Comparison of ENCODE assay signal across 11 cellular contexts in the genomic region with DNA sequence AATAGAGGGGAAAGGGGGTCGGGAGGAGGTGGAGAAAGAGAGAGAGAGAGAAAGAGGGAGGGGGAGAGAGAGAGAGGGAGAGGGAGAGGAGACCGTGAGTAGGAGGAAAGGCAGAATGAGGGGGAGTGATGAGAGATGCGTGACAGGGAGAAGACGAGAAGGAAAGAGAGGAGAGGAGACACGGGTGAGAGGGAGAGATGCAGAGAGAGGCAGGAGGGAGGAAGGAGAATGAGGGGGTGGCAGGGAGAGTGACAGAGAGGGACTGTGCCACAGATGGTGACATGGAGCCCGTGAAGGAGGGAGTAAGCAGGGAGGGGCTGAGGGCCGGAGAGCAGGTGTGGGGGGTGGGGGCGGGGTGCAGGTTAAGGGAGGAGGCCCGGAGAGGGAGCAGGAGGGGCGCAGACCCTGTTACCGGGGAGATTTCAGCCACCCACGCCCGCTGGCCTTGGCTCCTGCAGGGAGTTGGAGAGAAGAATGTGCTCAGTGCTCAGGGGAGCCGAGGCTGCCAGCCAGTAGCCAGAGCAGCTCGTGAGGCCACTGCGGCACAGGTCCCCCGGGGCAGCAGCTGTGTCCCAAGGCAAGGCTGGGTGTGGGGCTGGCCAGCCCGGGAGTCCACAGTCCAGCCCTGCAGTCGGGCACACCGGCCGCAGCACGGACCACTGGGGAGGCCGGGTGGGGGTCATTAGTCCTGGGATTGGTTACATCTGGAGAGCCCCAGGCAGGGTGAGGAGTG. TPM values are rescaled to one million over a fixed set of nuclear protein-coding genes. Genes with fewer than 3 reads are reported as not detected.
DNase-seq lines count a peak whose midpoint lies in the region; ATAC-seq and TF ChIP-seq lines count a peak whose summit lies in the region.
"Had no signal": no experiment of that assay in that cellular context is flagged by ENCODE, and none has a peak within 500 bp of the region (broad histone marks: within the 10 kb centered on the region; RNA-seq: fewer than 3 reads in every experiment).

SSTR3 (minus strand) TSS at position 304 of the 733 bp plus-strand sequence. CDS start 4,674 bp downstream, outside the sequence.

- no peaks in the 10 kb centered on the region for H3K36me3 Mint-ChIP-seq in effector memory CD8-positive, alpha-beta T cell (ENCODE audit: insufficient read depth)

- no peaks in the 10 kb centered on the region for H3K9me2 ChIP-seq in neural cell (ENCODE audit: insufficient read depth, low read length)

- H3K4me1 Mint-ChIP-seq in effector memory CD8-positive, alpha-beta T cell (ENCODE audit: low read depth in 2 of 2): peaks cover 0 to 6% of the 10 kb centered on the region in 2 donors

- H3K9ac ChIP-seq in ES-I3 (ENCODE audit: low read depth, low read length) (0 out of 2 replicates have a peak within 1 kb of the TSS, but pooled peaks have one; percentile 3), KMS-11 (peak within 1 kb of the TSS; percentile 53; the same call in 1 of the 2 replicates), neural cell (ENCODE audit: low read length) (no peak within 1 kb of the TSS)

- no peak for TF ChIP-seq EP300 in neural cell (conservative IDR thresholded peaks at IDR 0.05; ENCODE audit: poor library complexity, severe bottlenecking)

- no peaks in the 10 kb centered on the region for H3K27me3 ChIP-seq in KMS-11 (ENCODE audit: insufficient read depth, low read depth)
- no peaks in the 10 kb centered on the region for H3K27me3 ChIP-seq in neural cell (ENCODE audit: insufficient read depth, low read depth, low read length)
- H3K27me3 ChIP-seq: neutrophil had no signal

- no peaks in the 10 kb centered on the region for H3K36me3 ChIP-seq in ES-I3 (ENCODE audit: insufficient read depth, low read length)
- H3K36me3 ChIP-seq in KMS-11 (ENCODE audit: insufficient read depth): no peaks in the 10 kb centered on the region
- no peaks in the 10 kb centered on the region for H3K36me3 ChIP-seq in neural cell (ENCODE audit: insufficient read depth, low read length)
- H3K36me3 ChIP-seq: gastrocnemius medialis, neutrophil had no signal

- H3K4me3 ChIP-seq in KMS-11 (IDR thresholded peaks at IDR 0.05; ENCODE audit: insufficient read depth, low read depth, low read length): no peak within 1 kb of the TSS
- H3K4me3 ChIP-seq in neural cell (ENCODE audit: low read length): no peak within 1 kb of the TSS
- H3K4me3 ChIP-seq: gastrocnemius medialis had no signal

- H3K27me3 Mint-ChIP-seq in effector memory CD8-positive, alpha-beta T cell: no peaks in the 10 kb centered on the region

- H3K9me3 Mint-ChIP-seq in effector memory CD8-positive, alpha-beta T cell: no peaks in the 10 kb centered on the region

- H3K27ac ChIP-seq in KMS-11 (peak within 1 kb of the TSS; percentile 36; the same call in 1 of the 2 replicates), cingulate gyrus (ENCODE audit: low read depth, low read length) (peak within 1 kb of the TSS; percentile 47), neural cell (ENCODE audit: low read length) (no peak within 1 kb of the TSS)
- H3K27ac ChIP-seq: gastrocnemius medialis, neutrophil had no signal

- H2AFZ ChIP-seq in KMS-11 (ENCODE audit: low read depth) (no peak within 1 kb of the TSS), neural cell (ENCODE audit: low read depth, low read length) (peak within 1 kb of the TSS; percentile 25)

- TF ChIP-seq CTCF in KMS-11 (conservative IDR thresholded peaks at IDR 0.05; ENCODE audit: low read depth, low read length) (no peak), neural cell (IDR thresholded peaks at IDR 0.05; ENCODE audit: poor library complexity, severe bottlenecking) (no peak)

- ATAC-seq in GM18498 (IDR thresholded peaks at IDR 0.05; ENCODE audit: unreplicated experiment): no peak
- ATAC-seq in effector memory CD8-positive, alpha-beta T cell (replicated peaks): no peak
- ATAC-seq: gastrocnemius medialis had no signal

- peak within 1 kb of the TSS; percentile 42 for H3K4me2 ChIP-seq in KMS-11
- no peak within 1 kb of the TSS for H3K4me2 ChIP-seq in neural cell (ENCODE audit: low read length)

- peaks cover 21% of the 10 kb centered on the region for H3K79me2 ChIP-seq in KMS-11 (ENCODE audit: insufficient read depth, low read depth)
- H3K79me2 ChIP-seq in neural cell (replicated peaks; ENCODE audit: insufficient read depth, low read length): no peaks in the 10 kb centered on the region

- no peak within 1 kb of the TSS for H3K4me3 Mint-ChIP-seq in effector memory CD8-positive, alpha-beta T cell

- H4K20me1 ChIP-seq in KMS-11 (ENCODE audit: insufficient read depth) (no peaks in the 10 kb centered on the region), neural cell (ENCODE audit: insufficient read depth) (no peaks in the 10 kb centered on the region)

- H3K9me3 ChIP-seq in ES-I3 (ENCODE audit: control insufficient read depth, insufficient read depth, low read length) (no peaks in the 10 kb centered on the region), neural cell (ENCODE audit: low read length) (no peaks in the 10 kb centered on the region)
- H3K9me3 ChIP-seq: gastrocnemius medialis, neutrophil had no signal

- TF ChIP-seq RAD21 in neural cell (conservative IDR thresholded peaks at IDR 0.05): no peak

- no peaks in the 10 kb centered on the region for H3F3A ChIP-seq in neural cell (ENCODE audit: insufficient read depth, low read length, poor library complexity, severe bottlenecking)

- no peak for DNase-seq in activated CD8-positive, alpha-beta memory T cell treated with anti-CD3 and anti-CD28 coated beads, Interleukin-2, amount 50 U/mL, for 48 hours
- DNase-seq in dermis blood vessel endothelial cell: no peak
- no peak for DNase-seq in effector memory CD8-positive, alpha-beta T cell
- DNase-seq: gastrocnemius medialis, GF-D8 had no signal

- peak within 1 kb of the TSS in 1 of 2 donors; percentile 24 for H3K27ac Mint-ChIP-seq in effector memory CD8-positive, alpha-beta T cell

- no peaks in the 10 kb centered on the region; the same call in 1 of the 2 replicates for H3K4me1 ChIP-seq in ES-I3 (ENCODE audit: insufficient read depth, low read length)
- H3K4me1 ChIP-seq in KMS-11 (ENCODE audit: low read depth, poor library complexity, severe bottlenecking): peaks cover 61% of the 10 kb centered on the region
- H3K4me1 ChIP-seq: gastrocnemius medialis had no signal

TF ChIP-seq in neural cell, 6 proteins besides CTCF, POLR2A, EP300 and RAD21:
- no peak for TF ChIP-seq MXI1 (conservative IDR thresholded peaks at IDR 0.05; ENCODE audit: poor library complexity, severe bottlenecking)
- no peak for TF ChIP-seq EZH2 (IDR thresholded peaks at IDR 0.05; ENCODE audit: borderline replicate concordance, insufficient read depth, low read length, poor library complexity, severe bottlenecking)
- no peak for TF ChIP-seq TAF1 (IDR thresholded peaks at IDR 0.05; ENCODE audit: low read depth)
- TF ChIP-seq POLR2AphosphoS5 (IDR thresholded peaks at IDR 0.05): no peak
- TF ChIP-seq REST (IDR thresholded peaks at IDR 0.05; ENCODE audit: borderline replicate concordance): no peak
- no peak for TF ChIP-seq SMC3 (conservative IDR thresholded peaks at IDR 0.05; ENCODE audit: poor library complexity)

RNA-seq across cellular contexts. Expression of gene SSTR3, which starts in this region (rescaled TPM):
- not detected in 2 replicates for polyA plus RNA-seq in neural cell
- polyA minus RNA-seq in neural cell: not detected in 2 replicates
- total RNA-seq in dermis blood vessel endothelial cell: not detected in 2 replicates
- total RNA-seq: gastrocnemius medialis had no signal
